11 cellular contexts compared by ENCODE assay signal in genomic region chr11:46332093-46332567, GRCh38. TPM values are rescaled to one million over a fixed set of nuclear protein-coding genes. Genes with fewer than 3 reads are reported as not detected.
DNase-seq lines count a peak whose midpoint lies in the region; ATAC-seq lines count a peak whose summit lies in the region.
"Had no signal": no experiment of that assay in that cellular context is flagged by ENCODE, and none has a peak within 500 bp of the region (broad histone marks: within the 10 kb centered on the region; RNA-seq: fewer than 3 reads in every experiment).

No MANE protein-coding gene starts in this region.

- peak overlapping the region; percentile 77 for H3K4me3 Mint-ChIP-seq in activated T-cell treated with anti-CD3 and anti-CD28 coated beads, Interleukin-2, amount 50 U/mL, for 4 hours
- peak overlapping the region; percentile 69 for H3K4me3 Mint-ChIP-seq in activated naive CD8-positive, alpha-beta T cell treated with anti-CD3 and anti-CD28 coated beads for 36 hours
- peak overlapping the region; percentile 78 for H3K4me3 Mint-ChIP-seq in memory B cell

- no peaks in the 10 kb centered on the region for H3K36me3 Mint-ChIP-seq in activated T-cell treated with anti-CD3 and anti-CD28 coated beads, Interleukin-2, amount 50 U/mL, for 4 hours (ENCODE audit: insufficient read depth)
- no peaks in the 10 kb centered on the region for H3K36me3 Mint-ChIP-seq in activated naive CD8-positive, alpha-beta T cell treated with anti-CD3 and anti-CD28 coated beads for 36 hours
- no peaks in the 10 kb centered on the region for H3K36me3 Mint-ChIP-seq in memory B cell

- peaks cover 62% of the 10 kb centered on the region for H3K4me1 Mint-ChIP-seq in activated T-cell treated with anti-CD3 and anti-CD28 coated beads, Interleukin-2, amount 50 U/mL, for 4 hours (ENCODE audit: low read depth)
- H3K4me1 Mint-ChIP-seq in activated naive CD8-positive, alpha-beta T cell treated with anti-CD3 and anti-CD28 coated beads for 36 hours: peaks cover 53% of the 10 kb centered on the region
- peaks cover 5% of the 10 kb centered on the region for H3K4me1 Mint-ChIP-seq in memory B cell

- DNase-seq in activated T-cell treated with anti-CD3 and anti-CD28 coated beads, Interleukin-2, amount 50 U/mL, for 4 hours: no peak
- DNase-seq in activated T-cell treated with anti-CD3 and anti-CD28 coated beads for 4 hours (no peak), memory B cell (ENCODE audit: low spot score in 2 of 2) (no peak), C1 segment of cervical spinal cord (lab: John Stamatoyannopoulos, UW) (no peak), MV-4-11 (lab: John Stamatoyannopoulos, UW) (no peak)
- no peak for DNase-seq in activated naive CD8-positive, alpha-beta T cell treated with anti-CD3 and anti-CD28 coated beads for 36 hours
- DNase-seq: NCI-H1417 treated with DMSO at 0.1 percent for 48 hours, OCI-M1 had no signal

- H3K36me3 ChIP-seq in stomach smooth muscle (ENCODE audit: control insufficient read depth in 2 of 2, insufficient read depth in 2 of 2, low read length in 2 of 2): no peaks in the 10 kb centered on the region

- peak overlapping the region; percentile 48 to 59 for H3K4me3 ChIP-seq in stomach smooth muscle (ENCODE audit: low read length in 2 of 2)

- peaks cover 3% of the 10 kb centered on the region for H3K27me3 Mint-ChIP-seq in activated T-cell treated with anti-CD3 and anti-CD28 coated beads, Interleukin-2, amount 50 U/mL, for 4 hours (ENCODE audit: low read depth)
- no peaks in the 10 kb centered on the region for H3K27me3 Mint-ChIP-seq in activated naive CD8-positive, alpha-beta T cell treated with anti-CD3 and anti-CD28 coated beads for 36 hours
- peaks cover 39% of the 10 kb centered on the region for H3K27me3 Mint-ChIP-seq in memory B cell

- no peak overlapping the region for H3K27ac ChIP-seq in stomach smooth muscle (ENCODE audit: low read length)

- H3K27me3 ChIP-seq in stomach smooth muscle (ENCODE audit: control insufficient read depth in 1 of 2, insufficient read depth in 2 of 2, low read length in 2 of 2): peaks cover 29 to 40% of the 10 kb centered on the region in 2 donors

- ATAC-seq in activated T-cell treated with anti-CD3 and anti-CD28 coated beads, Interleukin-2, amount 50 U/mL, for 4 hours: no peak
- ATAC-seq in memory B cell (ENCODE audit: low read depth) (no peak), GM18873 (IDR thresholded peaks at IDR 0.05; ENCODE audit: low FRiP score, unreplicated experiment) (no peak)

- no peaks in the 10 kb centered on the region for H3K9me3 Mint-ChIP-seq in activated T-cell treated with anti-CD3 and anti-CD28 coated beads, Interleukin-2, amount 50 U/mL, for 4 hours
- no peaks in the 10 kb centered on the region for H3K9me3 Mint-ChIP-seq in activated naive CD8-positive, alpha-beta T cell treated with anti-CD3 and anti-CD28 coated beads for 36 hours
- no peaks in the 10 kb centered on the region for H3K9me3 Mint-ChIP-seq in memory B cell

- H3K9ac ChIP-seq in stomach smooth muscle (ENCODE audit: low read length in 2 of 2): no peak overlapping the region

- H3K27ac Mint-ChIP-seq in activated naive CD8-positive, alpha-beta T cell treated with anti-CD3 and anti-CD28 coated beads for 36 hours: peak overlapping the region; percentile 38
- H3K27ac Mint-ChIP-seq in memory B cell: no peak overlapping the region

- no peaks in the 10 kb centered on the region for H3K9me3 ChIP-seq in stomach smooth muscle (ENCODE audit: control insufficient read depth in 2 of 2, low read length in 2 of 2)

- peaks cover 14% of the 10 kb centered on the region for H3K4me1 ChIP-seq in stomach smooth muscle (ENCODE audit: control insufficient read depth, insufficient read depth, low read length)

RNA-seq across cellular contexts. Expression of gene DGKZ, which starts 15.1 kb away (rescaled TPM):
- total RNA-seq in activated T-cell treated with anti-CD3 and anti-CD28 coated beads, Interleukin-2, amount 50 U/mL, for 4 hours: 100 to 1,000 TPM; 112 to 122 (median 118) TPM
- total RNA-seq in activated naive CD8-positive, alpha-beta T cell treated with anti-CD3 and anti-CD28 coated beads for 36 hours: 100 to 1,000 TPM in 1 of 2 experiments, 10 to 100 TPM in 1; 100.0 to 101 TPM

RNA-seq across cellular contexts. Expression of gene MDK, which starts 49.3 kb away (rescaled TPM):
- 1 to 10 TPM; 2.1 to 3.0 (median 2.9) TPM for total RNA-seq in activated T-cell treated with anti-CD3 and anti-CD28 coated beads, Interleukin-2, amount 50 U/mL, for 4 hours
- 1 to 10 TPM; 3.4 to 3.6 TPM for total RNA-seq in activated naive CD8-positive, alpha-beta T cell treated with anti-CD3 and anti-CD28 coated beads for 36 hours

RNA-seq across cellular contexts. Expression of gene CREB3L1, which starts 54.7 kb away (rescaled TPM):
- under 1 TPM; 0.20 to 0.27 (median 0.26) TPM for total RNA-seq in activated T-cell treated with anti-CD3 and anti-CD28 coated beads, Interleukin-2, amount 50 U/mL, for 4 hours
- total RNA-seq in activated naive CD8-positive, alpha-beta T cell treated with anti-CD3 and anti-CD28 coated beads for 36 hours: under 1 TPM in 1 of 2 experiments, not detected in 1; 0.12 TPM

RNA-seq across cellular contexts. Expression of gene CHRM4, which starts 59.4 kb away (rescaled TPM):
- total RNA-seq in activated T-cell treated with anti-CD3 and anti-CD28 coated beads, Interleukin-2, amount 50 U/mL, for 4 hours: under 1 TPM; 0.13 to 0.52 (median 0.25) TPM
- total RNA-seq in activated naive CD8-positive, alpha-beta T cell treated with anti-CD3 and anti-CD28 coated beads for 36 hours: under 1 TPM in 1 of 2 experiments, not detected in 1; 0.14 TPM
- total RNA-seq: fibroblast of villous mesenchyme had no signal
